ENCODE assay signal across 1 cellular context in genomic region chr1:28235746-28236655, GRCh38.
TF ChIP-seq lines count a peak whose summit lies in the region.

Gene ATP5IF1 (plus strand): TSS chr1:28236124. CDS start chr1:28236184, 60 bp downstream.

TF ChIP-seq in HepG2, 621 proteins besides CTCF, POLR2A, EP300 and RAD21 (continued from another document and continues in another):
- TF ChIP-seq FUBP1 (CRISPR knock-in tag; IDR thresholded peaks at IDR 0.05; ENCODE audit: borderline replicate concordance) (no peak), ATF7-NPFF (CRISPR knock-in tag; IDR thresholded peaks at IDR 0.05; ENCODE audit: low read depth) (peak; percentile 68), ZNF136 (CRISPR knock-in tag; IDR thresholded peaks at IDR 0.05; ENCODE audit: low read depth) (no peak), NRL (CRISPR knock-in tag; IDR thresholded peaks at IDR 0.05; ENCODE audit: borderline replicate concordance) (peak; percentile 79), RXRA (CRISPR knock-in tag; IDR thresholded peaks at IDR 0.05) (peak; percentile 63; the same call in 1 of the 2 replicates), ZNF563 (CRISPR knock-in tag; IDR thresholded peaks at IDR 0.05) (no peak; the same call in 1 of the 2 replicates), ZNF138 (CRISPR knock-in tag; IDR thresholded peaks at IDR 0.05; ENCODE audit: low read depth) (peak; percentile 87), NCOR1 (IDR thresholded peaks at IDR 0.05; ENCODE audit: borderline replicate concordance, low read length) (no peak; the same call in 1 of the 2 replicates), FOXK1 (CRISPR knock-in tag; IDR thresholded peaks at IDR 0.05; ENCODE audit: borderline replicate concordance, low read depth) (peak; percentile 73; the same call in 1 of the 2 replicates), MAFK (conservative IDR thresholded peaks at IDR 0.05 in 1 of 2, IDR thresholded peaks at IDR 0.05 in 1 of 2; ENCODE audit: low read length in 2 of 2) (no peak), ZSCAN30 (CRISPR knock-in tag; IDR thresholded peaks at IDR 0.05) (no peak), ATF1 (CRISPR knock-in tag; IDR thresholded peaks at IDR 0.05) (peak; percentile 58), ZNF737 (CRISPR knock-in tag; IDR thresholded peaks at IDR 0.05; ENCODE audit: borderline replicate concordance) (0 out of 2 replicates have a peak, but pooled peaks have one; percentile 60), ZNF7 (CRISPR knock-in tag; IDR thresholded peaks at IDR 0.05) (no peak), ZNF672 (CRISPR knock-in tag; IDR thresholded peaks at IDR 0.05) (no peak), ZNF782 (CRISPR knock-in tag; IDR thresholded peaks at IDR 0.05; ENCODE audit: borderline replicate concordance) (peak; percentile 80; the same call in 1 of the 2 replicates), HMG20A (CRISPR knock-in tag; IDR thresholded peaks at IDR 0.05; ENCODE audit: borderline replicate concordance) (no peak), SP140L (CRISPR knock-in tag; IDR thresholded peaks at IDR 0.05; ENCODE audit: borderline replicate concordance) (no peak), GATA4 (IDR thresholded peaks at IDR 0.05; ENCODE audit: borderline replicate concordance, low read depth) (peak; percentile 59; the same call in 1 of the 2 replicates), KMT2B (CRISPR knock-in tag; IDR thresholded peaks at IDR 0.05) (peak; percentile 80), HNRNPUL1 (IDR thresholded peaks at IDR 0.05; ENCODE audit: low read depth, low read length) (no peak), HBP1 (CRISPR knock-in tag; IDR thresholded peaks at IDR 0.05; ENCODE audit: low read depth) (no peak; the same call in 1 of the 2 replicates), RCOR2 (CRISPR knock-in tag; IDR thresholded peaks at IDR 0.05) (no peak), ZNF468 (CRISPR knock-in tag; IDR thresholded peaks at IDR 0.05) (no peak), ERF (CRISPR knock-in tag; IDR thresholded peaks at IDR 0.05) (peak; percentile 92; the same call in 1 of the 2 replicates), YEATS2 (CRISPR knock-in tag; IDR thresholded peaks at IDR 0.05; ENCODE audit: borderline replicate concordance) (peak; percentile 70), XBP1 (CRISPR knock-in tag; IDR thresholded peaks at IDR 0.05) (peak; percentile 79; the same call in 1 of the 2 replicates), ZNF333 (CRISPR knock-in tag; IDR thresholded peaks at IDR 0.05; ENCODE audit: borderline replicate concordance) (peak; percentile 88; the same call in 1 of the 2 replicates), REXO4 (CRISPR knock-in tag; IDR thresholded peaks at IDR 0.05; ENCODE audit: borderline replicate concordance) (no peak), NBN (conservative IDR thresholded peaks at IDR 0.05) (no peak), GMEB1 (CRISPR knock-in tag; IDR thresholded peaks at IDR 0.05; ENCODE audit: borderline replicate concordance) (peak; percentile 56; the same call in 1 of the 2 replicates), SYNCRIP (IDR thresholded peaks at IDR 0.05; ENCODE audit: insufficient read depth, low read depth, low read length) (no peak), MAZ (IDR thresholded peaks at IDR 0.05; ENCODE audit: borderline replicate concordance, low read depth, low read length) (no peak), MAZ (CRISPR knock-in tag; IDR thresholded peaks at IDR 0.05; ENCODE audit: low read depth) (peak; percentile 85), ZNF256 (CRISPR knock-in tag; conservative IDR thresholded peaks at IDR 0.05) (peak; percentile 83; the same call in 1 of the 2 replicates), ZNF33B (CRISPR knock-in tag; IDR thresholded peaks at IDR 0.05) (no peak), ZNF264 (CRISPR knock-in tag; IDR thresholded peaks at IDR 0.05) (peak; percentile 82), IRF2 (CRISPR knock-in tag; IDR thresholded peaks at IDR 0.05) (peak; percentile 18), NR3C1 (CRISPR knock-in tag; IDR thresholded peaks at IDR 0.05) (no peak), ZNF75D (CRISPR knock-in tag; IDR thresholded peaks at IDR 0.05; ENCODE audit: borderline replicate concordance) (no peak), TP53 (CRISPR knock-in tag; conservative IDR thresholded peaks at IDR 0.05) (0 out of 2 replicates have a peak, but pooled peaks have one; percentile 77), AGO1 (IDR thresholded peaks at IDR 0.05; ENCODE audit: low read depth, low read length, poor library complexity, severe bottlenecking) (peak; percentile 73), RBFOX2 (IDR thresholded peaks at IDR 0.05; ENCODE audit: low read depth, low read length) (peak; percentile 97), KLF13 (CRISPR knock-in tag; IDR thresholded peaks at IDR 0.05) (no peak), ZNF773 (CRISPR knock-in tag; IDR thresholded peaks at IDR 0.05; ENCODE audit: borderline replicate concordance) (peak; percentile 61; the same call in 1 of the 2 replicates), TMF1 (CRISPR knock-in tag; IDR thresholded peaks at IDR 0.05; ENCODE audit: low read depth) (peak; percentile 74; the same call in 1 of the 2 replicates), GTF2F1 (IDR thresholded peaks at IDR 0.05; ENCODE audit: low read length) (no peak; the same call in 1 of the 2 replicates), AFF4 (CRISPR knock-in tag; IDR thresholded peaks at IDR 0.05) (peak; percentile 66; the same call in 1 of the 2 replicates), ZNF280D (CRISPR knock-in tag; IDR thresholded peaks at IDR 0.05) (peak; percentile 81; the same call in 1 of the 2 replicates)
- TF ChIP-seq, protein P1, sequence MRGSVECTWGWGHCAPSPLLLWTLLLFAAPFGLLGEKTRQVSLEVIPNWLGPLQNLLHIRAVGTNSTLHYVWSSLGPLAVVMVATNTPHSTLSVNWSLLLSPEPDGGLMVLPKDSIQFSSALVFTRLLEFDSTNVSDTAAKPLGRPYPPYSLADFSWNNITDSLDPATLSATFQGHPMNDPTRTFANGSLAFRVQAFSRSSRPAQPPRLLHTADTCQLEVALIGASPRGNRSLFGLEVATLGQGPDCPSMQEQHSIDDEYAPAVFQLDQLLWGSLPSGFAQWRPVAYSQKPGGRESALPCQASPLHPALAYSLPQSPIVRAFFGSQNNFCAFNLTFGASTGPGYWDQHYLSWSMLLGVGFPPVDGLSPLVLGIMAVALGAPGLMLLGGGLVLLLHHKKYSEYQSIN (CRISPR knock-in tag; IDR thresholded peaks at IDR 0.05; ENCODE audit: borderline replicate concordance) = no peak; the same call in 1 of the 2 replicates
- TF ChIP-seq, protein P2, sequence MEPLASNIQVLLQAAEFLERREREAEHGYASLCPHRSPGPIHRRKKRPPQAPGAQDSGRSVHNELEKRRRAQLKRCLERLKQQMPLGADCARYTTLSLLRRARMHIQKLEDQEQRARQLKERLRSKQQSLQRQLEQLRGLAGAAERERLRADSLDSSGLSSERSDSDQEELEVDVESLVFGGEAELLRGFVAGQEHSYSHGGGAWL (CRISPR knock-in tag; IDR thresholded peaks at IDR 0.05) = peak; percentile 92
- TF ChIP-seq, protein P3, sequence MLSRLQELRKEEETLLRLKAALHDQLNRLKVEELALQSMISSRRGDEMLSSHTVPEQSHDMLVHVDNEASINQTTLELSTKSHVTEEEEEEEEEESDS (CRISPR knock-in tag; IDR thresholded peaks at IDR 0.05; ENCODE audit: borderline replicate concordance) = no peak
- TF ChIP-seq, protein P4, sequence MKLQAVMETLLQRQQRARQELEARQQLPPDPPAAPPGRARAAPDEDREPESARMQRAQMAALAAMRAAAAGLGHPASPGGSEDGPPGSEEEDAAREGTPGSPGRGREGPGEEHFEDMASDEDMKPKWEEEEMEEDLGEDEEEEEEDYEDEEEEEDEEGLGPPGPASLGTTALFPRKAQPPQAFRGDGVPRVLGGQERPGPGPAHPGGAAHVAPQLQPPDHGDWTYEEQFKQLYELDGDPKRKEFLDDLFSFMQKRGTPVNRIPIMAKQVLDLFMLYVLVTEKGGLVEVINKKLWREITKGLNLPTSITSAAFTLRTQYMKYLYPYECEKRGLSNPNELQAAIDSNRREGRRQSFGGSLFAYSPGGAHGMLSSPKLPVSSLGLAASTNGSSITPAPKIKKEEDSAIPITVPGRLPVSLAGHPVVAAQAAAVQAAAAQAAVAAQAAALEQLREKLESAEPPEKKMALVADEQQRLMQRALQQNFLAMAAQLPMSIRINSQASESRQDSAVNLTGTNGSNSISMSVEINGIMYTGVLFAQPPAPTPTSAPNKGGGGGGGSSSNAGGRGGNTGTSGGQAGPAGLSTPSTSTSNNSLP (IDR thresholded peaks at IDR 0.05; ENCODE audit: low read depth, low read length) = no peak
